1 cellular context compared by ENCODE assay signal in genomic region chr5:152007556-152007955, GRCh38.
TF ChIP-seq lines count a peak whose summit lies in the region.

No MANE protein-coding gene starts in this region.

TF ChIP-seq in WTC11, 78 proteins besides CTCF, POLR2A, EP300 and RAD21 (continued from another document):
- TF ChIP-seq, protein P1, sequence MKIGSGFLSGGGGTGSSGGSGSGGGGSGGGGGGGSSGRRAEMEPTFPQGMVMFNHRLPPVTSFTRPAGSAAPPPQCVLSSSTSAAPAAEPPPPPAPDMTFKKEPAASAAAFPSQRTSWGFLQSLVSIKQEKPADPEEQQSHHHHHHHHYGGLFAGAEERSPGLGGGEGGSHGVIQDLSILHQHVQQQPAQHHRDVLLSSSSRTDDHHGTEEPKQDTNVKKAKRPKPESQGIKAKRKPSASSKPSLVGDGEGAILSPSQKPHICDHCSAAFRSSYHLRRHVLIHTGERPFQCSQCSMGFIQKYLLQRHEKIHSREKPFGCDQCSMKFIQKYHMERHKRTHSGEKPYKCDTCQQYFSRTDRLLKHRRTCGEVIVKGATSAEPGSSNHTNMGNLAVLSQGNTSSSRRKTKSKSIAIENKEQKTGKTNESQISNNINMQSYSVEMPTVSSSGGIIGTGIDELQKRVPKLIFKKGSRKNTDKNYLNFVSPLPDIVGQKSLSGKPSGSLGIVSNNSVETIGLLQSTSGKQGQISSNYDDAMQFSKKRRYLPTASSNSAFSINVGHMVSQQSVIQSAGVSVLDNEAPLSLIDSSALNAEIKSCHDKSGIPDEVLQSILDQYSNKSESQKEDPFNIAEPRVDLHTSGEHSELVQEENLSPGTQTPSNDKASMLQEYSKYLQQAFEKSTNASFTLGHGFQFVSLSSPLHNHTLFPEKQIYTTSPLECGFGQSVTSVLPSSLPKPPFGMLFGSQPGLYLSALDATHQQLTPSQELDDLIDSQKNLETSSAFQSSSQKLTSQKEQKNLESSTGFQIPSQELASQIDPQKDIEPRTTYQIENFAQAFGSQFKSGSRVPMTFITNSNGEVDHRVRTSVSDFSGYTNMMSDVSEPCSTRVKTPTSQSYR (CRISPR knock-in tag; IDR thresholded peaks at IDR 0.05) = no peak
- TF ChIP-seq ZBTB21 (CRISPR knock-in tag; IDR thresholded peaks at IDR 0.05; ENCODE audit: borderline replicate concordance) (no peak), CREB1 (CRISPR knock-in tag; IDR thresholded peaks at IDR 0.05) (no peak), ZNF121 (CRISPR knock-in tag; IDR thresholded peaks at IDR 0.05) (no peak), MYBL2 (CRISPR knock-in tag; IDR thresholded peaks at IDR 0.05) (no peak), OVOL2 (CRISPR knock-in tag; IDR thresholded peaks at IDR 0.05; ENCODE audit: borderline replicate concordance) (no peak), ZNF416 (CRISPR knock-in tag; IDR thresholded peaks at IDR 0.05) (no peak), NR1H2 (CRISPR knock-in tag; IDR thresholded peaks at IDR 0.05) (no peak)
